Comparison of ENCODE assay signal across 1 cellular context in genomic region chr20:31835977-31836852, GRCh38.
A peak's percentile ranks its signal among the peaks of the same experiment; 100 is the strongest.
TF ChIP-seq lines count a peak whose summit lies in the region.

No MANE protein-coding gene starts in this region.

TF ChIP-seq in HepG2, 621 proteins besides CTCF, POLR2A, EP300 and RAD21 (continued from another document and continues in another):
- TF ChIP-seq ZBTB39 (CRISPR knock-in tag; IDR thresholded peaks at IDR 0.05) (no peak), ZNF891 (CRISPR knock-in tag; IDR thresholded peaks at IDR 0.05) (peak; percentile 19; the same call in 1 of the 2 replicates), ARNT2 (CRISPR knock-in tag; IDR thresholded peaks at IDR 0.05; ENCODE audit: low read depth) (0 out of 2 replicates have a peak, but pooled peaks have one; percentile 60), ETV5 (CRISPR knock-in tag; IDR thresholded peaks at IDR 0.05; ENCODE audit: borderline replicate concordance) (no peak; the same call in 1 of the 2 replicates), NR2C2 (CRISPR knock-in tag; IDR thresholded peaks at IDR 0.05; ENCODE audit: borderline replicate concordance) (no peak), PRMT3 (CRISPR knock-in tag; IDR thresholded peaks at IDR 0.05; ENCODE audit: borderline replicate concordance, low read depth) (no peak), IKZF4 (CRISPR knock-in tag; IDR thresholded peaks at IDR 0.05; ENCODE audit: borderline replicate concordance, low read depth, not compliant biosample characterization) (no peak), ZNF446 (CRISPR knock-in tag; IDR thresholded peaks at IDR 0.05) (no peak), KAT8 (CRISPR knock-in tag; IDR thresholded peaks at IDR 0.05) (0 out of 2 replicates have a peak, but pooled peaks have one; percentile 26), HNRNPLL (IDR thresholded peaks at IDR 0.05; ENCODE audit: low read depth, low read length, poor library complexity, severe bottlenecking) (peak; percentile 55), PLRG1 (conservative IDR thresholded peaks at IDR 0.05) (no peak), RFXANK (CRISPR knock-in tag; IDR thresholded peaks at IDR 0.05) (no peak), JDP2 (CRISPR knock-in tag; IDR thresholded peaks at IDR 0.05; ENCODE audit: borderline replicate concordance) (no peak), KDM6A (CRISPR knock-in tag; IDR thresholded peaks at IDR 0.05; ENCODE audit: low read depth) (peak; percentile 61; the same call in 1 of the 2 replicates), ZNF124 (CRISPR knock-in tag; IDR thresholded peaks at IDR 0.05) (no peak), ZNF205 (CRISPR knock-in tag; IDR thresholded peaks at IDR 0.05) (no peak), CENPT (CRISPR knock-in tag; IDR thresholded peaks at IDR 0.05; ENCODE audit: low read depth) (no peak), ZNF639 (CRISPR knock-in tag; conservative IDR thresholded peaks at IDR 0.05) (no peak), KLF13 (CRISPR knock-in tag; IDR thresholded peaks at IDR 0.05) (no peak), ZNF331 (CRISPR knock-in tag; IDR thresholded peaks at IDR 0.05) (0 out of 2 replicates have a peak, but pooled peaks have one; percentile 43), THAP8 (CRISPR knock-in tag; IDR thresholded peaks at IDR 0.05; ENCODE audit: borderline replicate concordance) (no peak), ZNF142 (CRISPR knock-in tag; IDR thresholded peaks at IDR 0.05) (no peak), ZNF850 (CRISPR knock-in tag; conservative IDR thresholded peaks at IDR 0.05) (no peak), PTBP1 (IDR thresholded peaks at IDR 0.05; ENCODE audit: low read depth, low read length, poor library complexity, severe bottlenecking) (no peak), ZNF772 (CRISPR knock-in tag; IDR thresholded peaks at IDR 0.05) (no peak), MYNN (CRISPR knock-in tag; IDR thresholded peaks at IDR 0.05; ENCODE audit: low read depth) (no peak), ZNF691 (CRISPR knock-in tag; IDR thresholded peaks at IDR 0.05; ENCODE audit: borderline replicate concordance, low read depth) (no peak), ZBTB26 (CRISPR knock-in tag; IDR thresholded peaks at IDR 0.05; ENCODE audit: borderline replicate concordance) (peak; percentile 48; the same call in 1 of the 2 replicates), CHD4 (IDR thresholded peaks at IDR 0.05; ENCODE audit: borderline replicate concordance, low read length) (no peak), TMF1 (CRISPR knock-in tag; IDR thresholded peaks at IDR 0.05; ENCODE audit: low read depth) (no peak), ZBED4 (CRISPR knock-in tag; IDR thresholded peaks at IDR 0.05; ENCODE audit: borderline replicate concordance) (no peak; the same call in 1 of the 2 replicates), THRA (CRISPR knock-in tag; IDR thresholded peaks at IDR 0.05; ENCODE audit: borderline replicate concordance) (no peak), POLR2AphosphoS2 (IDR thresholded peaks at IDR 0.05; ENCODE audit: low read depth, low read length) (no peak), ATF3 (CRISPR knock-in tag; IDR thresholded peaks at IDR 0.05) (peak; percentile 96), ELF1 (CRISPR knock-in tag; IDR thresholded peaks at IDR 0.05) (no peak), SKI (IDR thresholded peaks at IDR 0.05; ENCODE audit: partially characterized antibody) (no peak), KMT2A (CRISPR knock-in tag; IDR thresholded peaks at IDR 0.05) (no peak), SNRNP70 (IDR thresholded peaks at IDR 0.05; ENCODE audit: low read depth, low read length) (no peak), NCOR1 (IDR thresholded peaks at IDR 0.05; ENCODE audit: borderline replicate concordance, low read length) (no peak), MAX (IDR thresholded peaks at IDR 0.05) (no peak; the same call in 1 of the 2 replicates), SRSF4 (IDR thresholded peaks at IDR 0.05; ENCODE audit: low read depth, low read length, poor library complexity, severe bottlenecking) (no peak), KLF6 (CRISPR knock-in tag; IDR thresholded peaks at IDR 0.05) (no peak), MTF2 (CRISPR knock-in tag; IDR thresholded peaks at IDR 0.05; ENCODE audit: borderline replicate concordance) (no peak), KDM5B (CRISPR knock-in tag; IDR thresholded peaks at IDR 0.05; ENCODE audit: borderline replicate concordance) (peak; percentile 42; the same call in 1 of the 2 replicates), FOXK1 (CRISPR knock-in tag; IDR thresholded peaks at IDR 0.05; ENCODE audit: borderline replicate concordance, low read depth) (no peak), ZKSCAN8 (CRISPR knock-in tag; IDR thresholded peaks at IDR 0.05; ENCODE audit: borderline replicate concordance) (no peak), TSC22D2 (CRISPR knock-in tag; IDR thresholded peaks at IDR 0.05; ENCODE audit: borderline replicate concordance) (no peak), PAX8 (CRISPR knock-in tag; IDR thresholded peaks at IDR 0.05; ENCODE audit: borderline replicate concordance) (no peak), KDM1A (CRISPR knock-in tag; IDR thresholded peaks at IDR 0.05) (no peak), ISL2 (CRISPR knock-in tag; IDR thresholded peaks at IDR 0.05) (no peak), HOXA5 (CRISPR knock-in tag; IDR thresholded peaks at IDR 0.05) (no peak)
